ENCODE assay signal across 2 cellular contexts in the genomic region with DNA sequence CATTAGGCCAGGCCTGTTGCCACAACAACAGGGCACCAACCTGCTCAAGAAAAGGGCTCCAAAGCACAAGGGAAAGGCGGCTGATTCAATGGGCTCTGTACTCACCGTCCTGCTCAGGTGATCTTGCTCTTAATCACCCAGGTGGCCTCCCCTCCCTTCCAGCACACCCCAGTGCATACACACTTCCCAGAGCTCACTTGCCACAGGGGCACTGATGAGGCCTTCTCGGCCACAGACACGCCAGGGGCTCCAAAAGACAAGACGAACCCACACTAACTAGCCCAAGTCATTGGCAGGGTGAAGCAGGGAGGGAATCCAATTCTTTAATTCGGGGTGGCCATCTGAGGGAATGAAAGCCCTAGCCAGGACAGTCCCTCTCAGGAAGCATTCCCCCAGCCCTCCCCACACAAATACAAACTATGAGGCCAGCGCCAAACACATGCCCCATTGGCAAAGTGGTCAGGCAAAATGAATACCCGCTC.
TF ChIP-seq lines count a peak whose summit lies in the region.

No MANE protein-coding gene starts in this region.

TF ChIP-seq in SK-N-SH, 30 proteins besides CTCF, POLR2A, EP300 and RAD21 (continued from another document):
- TF ChIP-seq, protein P1, sequence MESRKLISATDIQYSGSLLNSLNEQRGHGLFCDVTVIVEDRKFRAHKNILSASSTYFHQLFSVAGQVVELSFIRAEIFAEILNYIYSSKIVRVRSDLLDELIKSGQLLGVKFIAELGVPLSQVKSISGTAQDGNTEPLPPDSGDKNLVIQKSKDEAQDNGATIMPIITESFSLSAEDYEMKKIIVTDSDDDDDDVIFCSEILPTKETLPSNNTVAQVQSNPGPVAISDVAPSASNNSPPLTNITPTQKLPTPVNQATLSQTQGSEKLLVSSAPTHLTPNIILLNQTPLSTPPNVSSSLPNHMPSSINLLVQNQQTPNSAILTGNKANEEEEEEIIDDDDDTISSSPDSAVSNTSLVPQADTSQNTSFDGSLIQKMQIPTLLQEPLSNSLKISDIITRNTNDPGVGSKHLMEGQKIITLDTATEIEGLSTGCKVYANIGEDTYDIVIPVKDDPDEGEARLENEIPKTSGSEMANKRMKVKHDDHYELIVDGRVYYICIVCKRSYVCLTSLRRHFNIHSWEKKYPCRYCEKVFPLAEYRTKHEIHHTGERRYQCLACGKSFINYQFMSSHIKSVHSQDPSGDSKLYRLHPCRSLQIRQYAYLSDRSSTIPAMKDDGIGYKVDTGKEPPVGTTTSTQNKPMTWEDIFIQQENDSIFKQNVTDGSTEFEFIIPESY (IDR thresholded peaks at IDR 0.05; ENCODE audit: borderline replicate concordance, low read depth) = no peak
- TF ChIP-seq POLR2AphosphoS5 (IDR thresholded peaks at IDR 0.05; ENCODE audit: low read depth, low read length) (no peak), GATA2 (CRISPR knock-in tag; IDR thresholded peaks at IDR 0.05) (no peak), TCF12 (IDR thresholded peaks at IDR 0.05) (no peak), TAF1 (IDR thresholded peaks at IDR 0.05; ENCODE audit: borderline replicate concordance, low read depth, low read length) (no peak), ELF1 (IDR thresholded peaks at IDR 0.05) (no peak)
- TF ChIP-seq, protein P2, sequence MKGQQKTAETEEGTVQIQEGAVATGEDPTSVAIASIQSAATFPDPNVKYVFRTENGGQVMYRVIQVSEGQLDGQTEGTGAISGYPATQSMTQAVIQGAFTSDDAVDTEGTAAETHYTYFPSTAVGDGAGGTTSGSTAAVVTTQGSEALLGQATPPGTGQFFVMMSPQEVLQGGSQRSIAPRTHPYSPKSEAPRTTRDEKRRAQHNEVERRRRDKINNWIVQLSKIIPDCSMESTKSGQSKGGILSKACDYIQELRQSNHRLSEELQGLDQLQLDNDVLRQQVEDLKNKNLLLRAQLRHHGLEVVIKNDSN (IDR thresholded peaks at IDR 0.05; ENCODE audit: borderline replicate concordance, low read depth) = no peak

TF ChIP-seq in SK-N-SH treated with all-trans-retinoic acid at 6 μM for 48 hours, 23 proteins besides CTCF, POLR2A, EP300 and RAD21 (continued from another document):
- no peak for TF ChIP-seq ARNTL (CRISPR knock-in tag; IDR thresholded peaks at IDR 0.05; ENCODE audit: borderline replicate concordance, low read depth)
- TF ChIP-seq BACH2 (CRISPR knock-in tag; IDR thresholded peaks at IDR 0.05; ENCODE audit: borderline replicate concordance) = no peak
- no peak for TF ChIP-seq TOX (CRISPR knock-in tag; IDR thresholded peaks at IDR 0.05; ENCODE audit: borderline replicate concordance)
- no peak for TF ChIP-seq ZNF565 (CRISPR knock-in tag; conservative IDR thresholded peaks at IDR 0.05; ENCODE audit: low read depth)
- no peak for TF ChIP-seq RARB (CRISPR knock-in tag; IDR thresholded peaks at IDR 0.05)
- TF ChIP-seq, protein P3, sequence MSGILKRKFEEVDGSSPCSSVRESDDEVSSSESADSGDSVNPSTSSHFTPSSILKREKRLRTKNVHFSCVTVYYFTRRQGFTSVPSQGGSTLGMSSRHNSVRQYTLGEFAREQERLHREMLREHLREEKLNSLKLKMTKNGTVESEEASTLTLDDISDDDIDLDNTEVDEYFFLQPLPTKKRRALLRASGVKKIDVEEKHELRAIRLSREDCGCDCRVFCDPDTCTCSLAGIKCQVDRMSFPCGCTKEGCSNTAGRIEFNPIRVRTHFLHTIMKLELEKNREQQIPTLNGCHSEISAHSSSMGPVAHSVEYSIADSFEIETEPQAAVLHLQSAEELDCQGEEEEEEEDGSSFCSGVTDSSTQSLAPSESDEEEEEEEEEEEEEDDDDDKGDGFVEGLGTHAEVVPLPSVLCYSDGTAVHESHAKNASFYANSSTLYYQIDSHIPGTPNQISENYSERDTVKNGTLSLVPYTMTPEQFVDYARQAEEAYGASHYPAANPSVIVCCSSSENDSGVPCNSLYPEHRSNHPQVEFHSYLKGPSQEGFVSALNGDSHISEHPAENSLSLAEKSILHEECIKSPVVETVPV (CRISPR knock-in tag; IDR thresholded peaks at IDR 0.05) = no peak
TF ChIP-seq in SK-N-SH treated with all-trans-retinoic acid at 6 μM for 48 hours: peak in this region for 0.
